9 cellular contexts compared by ENCODE assay signal in the genomic region with DNA sequence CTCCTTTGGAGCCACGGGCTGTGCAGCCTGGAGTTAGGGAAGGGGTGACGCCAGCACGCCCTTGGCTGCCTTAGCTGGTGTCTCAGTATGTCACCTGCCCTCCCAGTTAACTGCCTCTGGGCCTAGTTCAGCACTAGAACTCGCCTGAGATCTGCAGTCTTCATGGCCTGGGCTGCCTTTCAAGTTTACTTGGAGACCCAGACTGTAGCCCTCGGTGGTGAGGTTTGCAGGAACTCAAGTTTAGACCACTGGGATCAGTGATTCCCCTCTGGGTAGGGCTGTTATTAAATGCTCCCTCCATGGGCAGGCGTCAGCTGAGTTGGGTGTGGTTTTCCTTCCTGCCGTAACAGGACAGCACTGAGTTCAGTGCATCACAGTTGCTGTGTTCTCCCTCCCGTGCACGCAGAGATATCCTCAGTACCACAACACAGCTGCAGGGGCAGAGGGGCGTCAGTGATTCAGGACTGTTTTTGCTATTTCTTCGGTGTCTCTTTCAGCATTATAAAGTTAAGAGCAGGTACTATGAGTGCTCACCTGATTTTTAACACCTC. TPM values are rescaled to one million over a fixed set of nuclear protein-coding genes. Genes with fewer than 3 reads are reported as not detected.
DNase-seq lines count a peak whose midpoint lies in the region; ATAC-seq, FAIRE-seq and TF ChIP-seq lines count a peak whose summit lies in the region.
"Had no signal": no experiment of that assay in that cellular context is flagged by ENCODE, and none has a peak within 500 bp of the region (broad histone marks: within the 10 kb centered on the region; RNA-seq: fewer than 3 reads in every experiment).

No MANE protein-coding gene starts in this region.

- H3K36me3 ChIP-seq in cardiac muscle cell, result no peaks in the 10 kb centered on the region
- no peaks in the 10 kb centered on the region for H3K36me3 ChIP-seq in heart right ventricle
- H3K36me3 ChIP-seq in upper lobe of right lung, result no peaks in the 10 kb centered on the region

- 45 to 56% methylated on average over 11 of the region's 11 CpGs for WGBS in heart right ventricle, 2 donors

- H3K4me1 ChIP-seq in cardiac muscle cell (ENCODE audit: low read depth), result no peaks in the 10 kb centered on the region
- peaks cover 0 to 21% (median 0%) of the 10 kb centered on the region in 9 donors for H3K4me1 ChIP-seq in heart right ventricle
- H3K4me1 ChIP-seq in upper lobe of right lung, result no peaks in the 10 kb centered on the region

- no peak for FAIRE-seq in D721Med (lab: Jason Lieb, UNC)

- no peak overlapping the region for H3K27ac ChIP-seq in cardiac muscle cell
- H3K27ac ChIP-seq in heart right ventricle, result peak overlapping the region in 1 of 10 donors; percentile 64
- peak overlapping the region; percentile 42 for H3K27ac ChIP-seq in upper lobe of right lung

- H3K4me3 ChIP-seq in cardiac muscle cell (no peak overlapping the region), heart right ventricle (no peak overlapping the region), upper lobe of right lung (no peak overlapping the region)

- intact Hi-C loops in cardiac septum (cut with DNase I), result no loop called here
- intact Hi-C loops in heart right ventricle (cut with DNase I), result no loop called here
- intact Hi-C loops in upper lobe of right lung (cut with DNase I), result no loop called here

- TF ChIP-seq CTCF in cardiac muscle cell (IDR thresholded peaks at IDR 0.05; ENCODE audit: low read depth, low read length) (peak; percentile 16), heart right ventricle (IDR thresholded peaks at IDR 0.05) (peak in 1 of 9 donors; percentile 6), upper lobe of right lung (IDR thresholded peaks at IDR 0.05) (no peak), D721Med (IDR thresholded peaks at IDR 0.05; ENCODE audit: insufficient read depth, missing control alignments) (no peak)

- ATAC-seq in heart right ventricle, result peak in 5 of 8 donors; percentile 52 to 76 (median 60)
- peak; percentile 90 for ATAC-seq in upper lobe of right lung

- DNase-seq in cardiac muscle cell (ENCODE audit: low read depth in 1 of 2, low spot score in 1 of 2), result peak in 1 of 2 donors; percentile 22
- DNase-seq in cardiac septum (ENCODE audit: low spot score), result no peak
- DNase-seq in activated CD4-positive, CD25-positive, alpha-beta regulatory T cell treated with anti-CD3 and anti-CD28 coated beads, Interleukin-2, amount 50 U/mL, for 72 hours, result peak; percentile 34
- no peak for DNase-seq in heart right ventricle
- DNase-seq in upper lobe of right lung, result no peak
- DNase-seq in cortex of kidney (lab: John Stamatoyannopoulos, UW), result no peak
- DNase-seq in 8988T, result no peak
- DNase-seq in D721Med (ENCODE audit: insufficient read length, low spot score), result no peak

- H3K9me3 ChIP-seq in cardiac muscle cell (ENCODE audit: low read depth) (no peaks in the 10 kb centered on the region), heart right ventricle (peaks cover 0 to 11% (median 0%) of the 10 kb centered on the region in 11 donors), upper lobe of right lung (no peaks in the 10 kb centered on the region)

- no peaks in the 10 kb centered on the region for H3K27me3 ChIP-seq in cardiac muscle cell
- no peaks in the 10 kb centered on the region for H3K27me3 ChIP-seq in heart right ventricle
- no peaks in the 10 kb centered on the region for H3K27me3 ChIP-seq in upper lobe of right lung

RNA-seq across cellular contexts. Expression of gene PLAC8, which starts 30.5 kb away (rescaled TPM):
- total RNA-seq in cardiac muscle cell (not detected in 2 replicates), cardiac septum (1.2 TPM), heart right ventricle (1 to 10 TPM in 3 of 10 donors, under 1 TPM in 7; 0.39 to 9.4 (median 0.66) TPM), upper lobe of right lung (81.7 TPM)
- polyA plus RNA-seq in cardiac muscle cell (0.21 and 1.9 TPM in 2 replicates), heart right ventricle (under 1 TPM; 0.51 to 0.64 TPM)
- total RNA-seq: SK-MEL-5 had no signal

RNA-seq across cellular contexts. Expression of gene COPS4, which starts 49.0 kb away (rescaled TPM):
- total RNA-seq in cardiac muscle cell (39.9 and 45.7 TPM in 2 replicates), cardiac septum (47.1 TPM), heart right ventricle (10 to 100 TPM; 48.1 to 65.1 (median 57.5) TPM), upper lobe of right lung (24.3 TPM)
- polyA plus RNA-seq in cardiac muscle cell (78.7 and 101 TPM in 2 replicates), heart right ventricle (10 to 100 TPM; 12.5 to 40.3 TPM)
